26 cellular contexts compared by ENCODE assay signal in genomic region chr22:48658246-48658645, GRCh38.
"Had no signal": no experiment of that assay in that cellular context is flagged by ENCODE, and none has a peak within 500 bp of the region (broad histone marks: within the 10 kb centered on the region; RNA-seq: fewer than 3 reads in every experiment).

No MANE protein-coding gene starts in this region.

- H3K27ac ChIP-seq: neural progenitor cell, neutrophil, pancreas, prostate gland, right lobe of liver, sigmoid colon, stomach, thoracic aorta, thyroid gland, upper lobe of left lung, vagina had no signal

- H3K36me3 ChIP-seq: neural progenitor cell, neutrophil, pancreas, prostate gland, right lobe of liver, sigmoid colon, stomach, thoracic aorta, thyroid gland, upper lobe of left lung, vagina had no signal

- H3K4me3 ChIP-seq: neural progenitor cell, pancreas, prostate gland, right lobe of liver, sigmoid colon, stomach, thoracic aorta, thyroid gland, tibial nerve, upper lobe of left lung, vagina had no signal

- H3K27me3 ChIP-seq: neural progenitor cell, neutrophil, pancreas, right lobe of liver, sigmoid colon, thyroid gland, tibial nerve, upper lobe of left lung, vagina had no signal

- ATAC-seq: naive thymus-derived CD4-positive, alpha-beta T cell; natural killer cell; pancreas; right cardiac atrium; right lobe of liver; stimulated activated effector memory CD8-positive, alpha-beta T cell treated with anti-CD3 and anti-CD28 coated beads, Interleukin-12 subunit alpha, Interleukin-12 subunit beta, amount 100 ng/mL, for 72 hours; stimulated activated naive B cell treated with anti-CD40 and anti-IgM and Interleukin-4, amounts not matched to agents 10 μg/mL and 1 μg/mL and 100 μg/mL, for 72 hours had no signal

- H3K4me1 ChIP-seq: neural progenitor cell, pancreas, prostate gland, right lobe of liver, sigmoid colon, stomach, thyroid gland, upper lobe of left lung had no signal

- H3K9me3 ChIP-seq: pancreas, prostate gland, thoracic aorta, thyroid gland, vagina had no signal

- DNase-seq: naive thymus-derived CD4-positive, alpha-beta T cell; natural killer cell; nucleus accumbens; retina; right lobe of liver; sigmoid colon; small intestine; stimulated activated CD4-positive, alpha-beta T cell treated with anti-CD3 and anti-CD28 coated beads, Interleukin-15, amount 100 ng/mL, for 24 hours; stimulated activated CD4-positive, alpha-beta T cell treated with anti-CD3 and anti-CD28 coated beads, Interleukin-2, amount 100 ng/mL, for 24 hours; stimulated activated CD4-positive, alpha-beta T cell treated with anti-CD3 and anti-CD28 coated beads, Interleukin-2, amount 100 ng/mL, for 48 hours; stimulated activated CD4-positive, alpha-beta T cell treated with anti-CD3 and anti-CD28 coated beads, Interleukin-4, amount 100 ng/mL, for 24 hours; stimulated activated naive B cell treated with anti-CD40 and anti-IgM and Interleukin-4, amounts not matched to agents 10 μg/mL and 1 μg/mL and 100 μg/mL, for 72 hours; stimulated activated naive CD4-positive, alpha-beta T cell treated with Interleukin-2 at 50 U/mL for 16 hours; stomach; thyroid gland; trophoblast cell had no signal
